1 cellular context compared by ENCODE assay signal in the genomic region with DNA sequence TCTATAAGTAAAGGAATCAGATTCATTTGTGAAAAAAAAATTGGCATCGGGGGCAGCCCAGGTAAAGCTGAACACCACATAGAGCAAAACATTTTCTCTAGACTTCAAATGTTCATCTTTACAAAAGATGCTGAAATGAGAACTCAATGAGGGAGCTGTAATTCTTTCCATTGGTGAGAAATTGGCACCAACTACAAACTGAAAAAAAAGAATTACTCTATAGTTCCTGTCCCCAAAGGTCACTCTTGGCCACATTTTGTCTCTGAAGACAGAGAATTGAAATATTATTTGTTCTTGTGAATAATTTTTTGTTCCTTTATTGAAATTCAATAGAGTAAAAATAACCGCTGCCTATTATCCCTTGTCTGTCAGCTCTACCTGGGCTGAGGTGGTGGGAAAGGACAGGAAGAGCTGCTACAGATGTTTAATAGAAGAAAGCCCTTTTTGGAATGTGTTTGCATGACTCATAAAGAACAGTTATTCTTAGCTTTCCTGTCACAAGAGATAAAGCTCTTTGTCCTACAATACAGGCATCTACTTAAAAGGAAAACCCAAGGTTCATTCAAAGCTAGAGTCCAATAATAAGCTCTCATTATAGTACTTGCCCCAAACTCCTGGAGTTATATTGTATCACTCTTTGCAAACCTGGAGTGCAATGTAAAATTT.
TF ChIP-seq lines count a peak whose summit lies in the region.

No MANE protein-coding gene starts in this region.

TF ChIP-seq in IMR-90, 13 proteins besides CTCF, POLR2A, EP300 and RAD21:
- no peak for TF ChIP-seq RCOR1 (IDR thresholded peaks at IDR 0.05; ENCODE audit: insufficient replicate concordance, low read length)
- TF ChIP-seq USF2 (IDR thresholded peaks at IDR 0.05; ENCODE audit: low read depth, low read length) = no peak
- TF ChIP-seq MAZ (IDR thresholded peaks at IDR 0.05; ENCODE audit: borderline replicate concordance, low read depth, low read length) = no peak
- no peak for TF ChIP-seq RFX5 (IDR thresholded peaks at IDR 0.05; ENCODE audit: low read depth, low read length)
- no peak for TF ChIP-seq NFE2L2 (IDR thresholded peaks at IDR 0.05; ENCODE audit: low read depth, low read length)
- no peak for TF ChIP-seq CEBPB (IDR thresholded peaks at IDR 0.05; ENCODE audit: low read depth, low read length)
- no peak for TF ChIP-seq FOS (IDR thresholded peaks at IDR 0.05; ENCODE audit: low read depth, low read length)
- no peak for TF ChIP-seq MAFK (IDR thresholded peaks at IDR 0.05; ENCODE audit: low read depth, low read length)
